In genomic region chr3:4211610-4212009, GRCh38 we compare ENCODE assay signal across 10 cellular contexts.
"Had no signal": no experiment of that assay in that cellular context is flagged by ENCODE, and none has a peak within 500 bp of the region (broad histone marks: within the 10 kb centered on the region; RNA-seq: fewer than 3 reads in every experiment).

No MANE protein-coding gene starts in this region.

- DNase-seq: H7, HFFc6, IMR-90, KBM-7 had no signal

- H2AFZ ChIP-seq: GM23338 had no signal

- H3K4me3 ChIP-seq: GM23338, HAP-1 had no signal

- H3K9ac ChIP-seq: KMS-11 had no signal

- FAIRE-seq: HTR-8/SVneo had no signal

- H3K9me3 ChIP-seq: HAP-1 had no signal

- H3K36me3 ChIP-seq: HAP-1 had no signal

- H3K27ac ChIP-seq: HL-60, KMS-11 had no signal

- H3K4me2 ChIP-seq: GM23338, KMS-11 had no signal

- H3K4me1 ChIP-seq: HAP-1 had no signal

- ATAC-seq: GM23338, HCT116 had no signal
